In genomic region chr3:80232760-80233159, GRCh38 we compare ENCODE assay signal across 14 cellular contexts.
A peak's percentile ranks its signal among the peaks of the same experiment; 100 is the strongest.
DNase-seq lines count a peak whose midpoint lies in the region; ATAC-seq and TF ChIP-seq lines count a peak whose summit lies in the region.
"Had no signal": no experiment of that assay in that cellular context is flagged by ENCODE, and none has a peak within 500 bp of the region (broad histone marks: within the 10 kb centered on the region; RNA-seq: fewer than 3 reads in every experiment).

No MANE protein-coding gene starts in this region.

- no peak overlapping the region for H3K4me3 Mint-ChIP-seq in WTC11
- H3K4me3 Mint-ChIP-seq: activated CD8-positive, alpha-beta memory T cell treated with anti-CD3 and anti-CD28 coated beads, Interleukin-2, amount 10 ng/mL, durations not matched to agents 7 days and 5 days; activated naive CD8-positive, alpha-beta T cell treated with anti-CD3 and anti-CD28 coated beads, Interleukin-2, amount 10 ng/mL, durations not matched to agents 7 days and 5 days; T-helper 2 cell treated with Interferon-gamma antibody and Interleukin-4, amounts not matched to agents 5 μg/mL and 100 μg/mL, for 36 hours had no signal

- H3K27ac Mint-ChIP-seq in WTC11, result no peak overlapping the region
- H3K27ac Mint-ChIP-seq: activated CD8-positive, alpha-beta memory T cell treated with anti-CD3 and anti-CD28 coated beads, Interleukin-2, amount 10 ng/mL, durations not matched to agents 7 days and 5 days; activated naive CD8-positive, alpha-beta T cell treated with anti-CD3 and anti-CD28 coated beads, Interleukin-2, amount 10 ng/mL, durations not matched to agents 7 days and 5 days; T-helper 2 cell treated with Interferon-gamma antibody and Interleukin-4, amounts not matched to agents 5 μg/mL and 100 μg/mL, for 36 hours had no signal

- TF ChIP-seq CTCF in WTC11 (IDR thresholded peaks at IDR 0.05) (no peak), foreskin fibroblast (IDR thresholded peaks at IDR 0.05; ENCODE audit: low read depth, low read length) (no peak), GM13976 (IDR thresholded peaks at IDR 0.05; ENCODE audit: borderline replicate concordance, control extremely low read depth, extremely low read depth, insufficient read depth, missing control alignments) (no peak)

- in situ Hi-C loops in GM13976 (cut with MboI; ENCODE audit: low sequenced_read_pairs, unreplicated experiment), result no loop called here

- H3K27me3 Mint-ChIP-seq in WTC11 (ENCODE audit: low read depth), result no peaks in the 10 kb centered on the region
- H3K27me3 Mint-ChIP-seq: activated CD8-positive, alpha-beta memory T cell treated with anti-CD3 and anti-CD28 coated beads, Interleukin-2, amount 10 ng/mL, durations not matched to agents 7 days and 5 days; activated naive CD8-positive, alpha-beta T cell treated with anti-CD3 and anti-CD28 coated beads, Interleukin-2, amount 10 ng/mL, durations not matched to agents 7 days and 5 days had no signal

- ATAC-seq in WTC11, result peak; percentile 59
- no peak for ATAC-seq in left ventricle myocardium superior
- ATAC-seq: activated CD8-positive, alpha-beta memory T cell treated with anti-CD3 and anti-CD28 coated beads, Interleukin-2, amount 10 ng/mL, durations not matched to agents 7 days and 5 days had no signal

- POLR2A ChIA-PET in WTC11 (lab: Charles Lee), result interaction anchor here (0.6 kb wide), 1 partner anchor 17 kb away, joined by 3 read pairs; no protein-coding TSS in a partner anchor

- intact Hi-C loops in left ventricle myocardium superior (cut with micrococcal nuclease), result no loop called here

- CTCF ChIA-PET in WTC11 (lab: Charles Lee), result no interaction called here

- H3K9me3 Mint-ChIP-seq in WTC11, result peaks cover 7% of the 10 kb centered on the region

- peaks cover 15% of the 10 kb centered on the region for H3K4me1 Mint-ChIP-seq in WTC11
- H3K4me1 Mint-ChIP-seq: activated CD8-positive, alpha-beta memory T cell treated with anti-CD3 and anti-CD28 coated beads, Interleukin-2, amount 10 ng/mL, durations not matched to agents 7 days and 5 days; activated naive CD8-positive, alpha-beta T cell treated with anti-CD3 and anti-CD28 coated beads, Interleukin-2, amount 10 ng/mL, durations not matched to agents 7 days and 5 days had no signal

- H3K36me3 Mint-ChIP-seq in WTC11, result no peaks in the 10 kb centered on the region
- H3K36me3 Mint-ChIP-seq: activated CD8-positive, alpha-beta memory T cell treated with anti-CD3 and anti-CD28 coated beads, Interleukin-2, amount 10 ng/mL, durations not matched to agents 7 days and 5 days; activated naive CD8-positive, alpha-beta T cell treated with anti-CD3 and anti-CD28 coated beads, Interleukin-2, amount 10 ng/mL, durations not matched to agents 7 days and 5 days had no signal

- DNase-seq in NCI-H82 (lab: John Stamatoyannopoulos, UW) (peak; percentile 4), NCI-H82 treated with DMSO at 0.1 percent for 48 hours (lab: John Stamatoyannopoulos, UW; ENCODE audit: unreplicated experiment) (no peak), WTC11 (ENCODE audit: low spot score) (no peak), foreskin fibroblast (peak; percentile 14 to 15), left ventricle myocardium superior (no peak), GM13976 (ENCODE audit: low spot score) (no peak), NCI-H187 (lab: John Stamatoyannopoulos, UW) (no peak), NCI-H2081 (lab: John Stamatoyannopoulos, UW) (no peak)
- DNase-seq: 8988T; activated CD8-positive, alpha-beta memory T cell treated with anti-CD3 and anti-CD28 coated beads, Interleukin-2, amount 10 ng/mL, durations not matched to agents 7 days and 5 days; activated naive CD8-positive, alpha-beta T cell treated with anti-CD3 and anti-CD28 coated beads, Interleukin-2, amount 10 ng/mL, durations not matched to agents 7 days and 5 days; NCI-H1436; stimulated activated naive CD4-positive, alpha-beta T cell treated with Interleukin-2 at 50 U/mL for 16 hours had no signal

- H3K4me3 ChIP-seq in foreskin fibroblast (ENCODE audit: low read depth in 1 of 2, low read length in 2 of 2), result no peak overlapping the region

TF ChIP-seq in WTC11, 78 proteins besides CTCF, POLR2A, EP300 and RAD21:
- no peak for TF ChIP-seq ZNF425 (CRISPR knock-in tag; conservative IDR thresholded peaks at IDR 0.05)
- no peak for TF ChIP-seq ZSCAN18 (CRISPR knock-in tag; IDR thresholded peaks at IDR 0.05)
- TF ChIP-seq ERG (CRISPR knock-in tag; IDR thresholded peaks at IDR 0.05), result no peak
- TF ChIP-seq, protein P1, sequence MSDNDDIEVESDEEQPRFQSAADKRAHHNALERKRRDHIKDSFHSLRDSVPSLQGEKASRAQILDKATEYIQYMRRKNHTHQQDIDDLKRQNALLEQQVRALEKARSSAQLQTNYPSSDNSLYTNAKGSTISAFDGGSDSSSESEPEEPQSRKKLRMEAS (CRISPR knock-in tag; IDR thresholded peaks at IDR 0.05), result no peak
- no peak for TF ChIP-seq SOX15 (CRISPR knock-in tag; IDR thresholded peaks at IDR 0.05)
- no peak for TF ChIP-seq E2F4 (CRISPR knock-in tag; IDR thresholded peaks at IDR 0.05; ENCODE audit: borderline replicate concordance, low read depth)
- no peak for TF ChIP-seq EMX1 (CRISPR knock-in tag; IDR thresholded peaks at IDR 0.05)
- TF ChIP-seq IRF2 (CRISPR knock-in tag; IDR thresholded peaks at IDR 0.05; ENCODE audit: borderline replicate concordance, low read depth), result no peak
- TF ChIP-seq TEAD4 (CRISPR knock-in tag; IDR thresholded peaks at IDR 0.05), result no peak
- TF ChIP-seq, protein P2, sequence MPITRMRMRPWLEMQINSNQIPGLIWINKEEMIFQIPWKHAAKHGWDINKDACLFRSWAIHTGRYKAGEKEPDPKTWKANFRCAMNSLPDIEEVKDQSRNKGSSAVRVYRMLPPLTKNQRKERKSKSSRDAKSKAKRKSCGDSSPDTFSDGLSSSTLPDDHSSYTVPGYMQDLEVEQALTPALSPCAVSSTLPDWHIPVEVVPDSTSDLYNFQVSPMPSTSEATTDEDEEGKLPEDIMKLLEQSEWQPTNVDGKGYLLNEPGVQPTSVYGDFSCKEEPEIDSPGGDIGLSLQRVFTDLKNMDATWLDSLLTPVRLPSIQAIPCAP (CRISPR knock-in tag; IDR thresholded peaks at IDR 0.05), result no peak
- no peak for TF ChIP-seq ETV6 (CRISPR knock-in tag; IDR thresholded peaks at IDR 0.05)
- no peak for TF ChIP-seq CDX4 (CRISPR knock-in tag; IDR thresholded peaks at IDR 0.05; ENCODE audit: borderline replicate concordance)

Comparison
In these comparisons a context has a peak if more than half of its experiments do, and no peak if none do; other contexts are left out.
1. DNase-seq: peak in NCI-H82 (single experiment) and foreskin fibroblast (2 of 2); none in NCI-H82 treated with DMSO at 0.1 percent for 48 hours (single experiment), WTC11 (single experiment), left ventricle myocardium superior (single experiment), GM13976 (single experiment), NCI-H187 (0 of 2) and NCI-H2081 (0 of 2).